In genomic region chr1:149936992-149937705, GRCh38 we compare ENCODE assay signal across 8 cellular contexts. TPM values are rescaled to one million over a fixed set of nuclear protein-coding genes. Genes with fewer than 3 reads are reported as not detected.
A peak's percentile ranks its signal among the peaks of the same experiment; 100 is the strongest.
DNase-seq lines count a peak whose midpoint lies in the region; ATAC-seq and TF ChIP-seq lines count a peak whose summit lies in the region.

No MANE protein-coding gene starts in this region.

- H3K4me1 ChIP-seq in Loucy (ENCODE audit: insufficient read depth, low read length, poor library complexity, severe bottlenecking): peaks cover 25% of the 10 kb centered on the region
- H3K4me1 ChIP-seq in subcutaneous abdominal adipose tissue (ENCODE audit: control insufficient read depth in 5 of 5, insufficient read depth in 5 of 5, low read length in 5 of 5): peaks cover 5 to 51% (median 45%) of the 10 kb centered on the region in 5 donors

- H3K9me3 ChIP-seq in Loucy (ENCODE audit: insufficient read depth, low read depth, low read length): no peaks in the 10 kb centered on the region
- H3K9me3 ChIP-seq in subcutaneous abdominal adipose tissue (ENCODE audit: control insufficient read depth in 5 of 5, low read length in 5 of 5): no peaks in the 10 kb centered on the region

- H3K27me3 ChIP-seq in Loucy (ENCODE audit: insufficient read depth, low read length, poor library complexity, severe bottlenecking): no peaks in the 10 kb centered on the region
- H3K27me3 ChIP-seq in subcutaneous abdominal adipose tissue (ENCODE audit: control insufficient read depth in 5 of 5, insufficient read depth in 4 of 5, low read length in 5 of 5): peaks cover 0 to 6% (median 0%) of the 10 kb centered on the region in 5 donors

- no peaks in the 10 kb centered on the region for H3K36me3 ChIP-seq in Loucy (ENCODE audit: insufficient read depth, low read length)
- peaks cover 0 to 3% (median 0%) of the 10 kb centered on the region in 5 donors for H3K36me3 ChIP-seq in subcutaneous abdominal adipose tissue (ENCODE audit: control insufficient read depth in 5 of 5, insufficient read depth in 5 of 5, low read length in 5 of 5)

- H3K9ac ChIP-seq in Loucy (ENCODE audit: low read depth, low read length, poor library complexity, severe bottlenecking) (peak overlapping the region; percentile 67), subcutaneous abdominal adipose tissue (ENCODE audit: low read length in 5 of 5) (peak overlapping the region in 3 of 5 donors; percentile 2 to 33 (median 2))

- H3K4me3 ChIP-seq in Loucy (ENCODE audit: low read length, poor library complexity, severe bottlenecking) (peak overlapping the region; percentile 54), subcutaneous abdominal adipose tissue (ENCODE audit: low read depth in 1 of 5, low read length in 5 of 5) (peak overlapping the region in 4 of 5 donors; percentile 63 to 84 (median 69))

- no peak for TF ChIP-seq CTCF in Loucy (conservative IDR thresholded peaks at IDR 0.05; ENCODE audit: low read length)

- H4K20me1 ChIP-seq in Loucy (ENCODE audit: insufficient read depth, low read length, poor library complexity, severe bottlenecking): no peaks in the 10 kb centered on the region

- H2AFZ ChIP-seq in Loucy (ENCODE audit: low read length): peak overlapping the region; percentile 47

- H3K4me2 ChIP-seq in Loucy (ENCODE audit: low read depth, low read length, poor library complexity, severe bottlenecking): peak overlapping the region; percentile 69

- no peaks in the 10 kb centered on the region for H3K79me2 ChIP-seq in Loucy (ENCODE audit: insufficient read depth, low read length)

- DNase-seq in Daoy (ENCODE audit: low read depth) (peak; percentile 60), amniotic epithelial cell (ENCODE audit: low read depth) (peak; percentile 55), inferior parietal cortex (ENCODE audit: extremely low spot score) (peak; percentile 39), SKM-1 (lab: John Stamatoyannopoulos, UW; ENCODE audit: unreplicated experiment) (no peak)
- DNase-seq in stimulated activated naive CD4-positive, alpha-beta T cell (lab: John Stamatoyannopoulos, UW): no peak

- H3K27ac ChIP-seq in subcutaneous abdominal adipose tissue (ENCODE audit: low read depth, low read length): peak overlapping the region; percentile 38

- no peaks in the 10 kb centered on the region for H3F3A ChIP-seq in Loucy (ENCODE audit: low read depth)

- ATAC-seq in GM18861 (IDR thresholded peaks at IDR 0.05; ENCODE audit: unreplicated experiment): no peak

- no peaks in the 10 kb centered on the region for H3K9me2 ChIP-seq in Loucy (replicated peaks; ENCODE audit: low read depth, low read length)

RNA-seq across cellular contexts. Expression of gene MTMR11, which starts 0.5 kb away (rescaled TPM):
- total RNA-seq in Daoy (2014; rRNA removed; shearing (Covaris generic)): 2.9 and 3.7 TPM in 2 replicates

RNA-seq across cellular contexts. Expression of gene SF3B4, which starts 9.5 kb away (rescaled TPM):
- 8.9 and 16.2 TPM in 2 replicates for total RNA-seq in Daoy (2014; rRNA removed; shearing (Covaris generic))

RNA-seq across cellular contexts. Expression of gene SV2A, which starts 19.5 kb away (rescaled TPM):
- 8.8 and 9.0 TPM in 2 replicates for total RNA-seq in Daoy (2014; rRNA removed; shearing (Covaris generic))

RNA-seq across cellular contexts. Expression of gene BOLA1, which starts 37.8 kb away (rescaled TPM):
- 5.9 and 11.0 TPM in 2 replicates for total RNA-seq in Daoy (2014; rRNA removed; shearing (Covaris generic))

Comparison
In these comparisons a context has a peak if more than half of its experiments do, and no peak if none do; other contexts are left out.
1. DNase-seq: peak in Daoy (single experiment), amniotic epithelial cell (single experiment) and inferior parietal cortex (single experiment); none in SKM-1 (single experiment) and stimulated activated naive CD4-positive, alpha-beta T cell (0 of 6).